12 cellular contexts compared by ENCODE assay signal in the genomic region with DNA sequence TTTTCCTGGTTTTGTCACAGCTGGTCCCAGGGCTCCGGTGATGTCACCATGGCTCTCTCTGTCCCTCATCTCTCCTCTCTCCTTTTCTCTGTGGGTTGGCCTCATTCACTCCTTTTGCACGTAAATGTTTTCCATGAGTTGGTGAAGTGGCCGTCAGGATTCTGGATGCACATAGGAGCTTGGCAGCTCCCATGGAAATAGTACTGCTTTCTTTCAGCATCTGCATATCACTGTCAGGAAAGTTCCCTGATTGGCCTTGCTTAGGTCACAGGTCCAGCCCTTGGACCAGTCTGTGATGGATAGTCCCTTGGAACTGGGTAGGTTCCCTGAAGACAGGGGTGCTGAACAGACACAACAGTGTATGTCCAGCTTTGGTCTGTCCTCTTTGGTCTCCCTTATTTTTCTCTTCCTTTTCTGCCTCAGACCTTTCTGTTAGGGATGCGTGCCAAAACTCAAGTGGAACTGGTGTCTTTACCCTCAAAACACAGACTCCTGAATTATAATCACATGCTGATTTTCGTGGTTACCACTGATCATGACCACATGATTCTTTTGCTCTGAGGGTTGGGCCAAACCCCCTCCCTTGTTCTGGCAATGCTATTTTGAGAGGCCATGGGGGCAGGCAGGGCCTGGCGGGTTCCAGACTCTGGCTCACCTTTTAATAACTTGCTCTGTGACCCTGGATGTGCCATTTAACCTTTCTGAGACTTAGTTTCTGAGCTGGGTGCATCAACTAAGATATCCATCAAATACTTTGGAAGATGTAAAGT.
DNase-seq lines count a peak whose midpoint lies in the region; ATAC-seq and TF ChIP-seq lines count a peak whose summit lies in the region.
"Had no signal": no experiment of that assay in that cellular context is flagged by ENCODE, and none has a peak within 500 bp of the region (broad histone marks: within the 10 kb centered on the region; RNA-seq: fewer than 3 reads in every experiment).

No MANE protein-coding gene starts in this region.

- H3K36me3 Mint-ChIP-seq in activated T-cell treated with anti-CD3 and anti-CD28 coated beads, Interleukin-2, amount 50 U/mL, for 24 hours (ENCODE audit: low read depth) = peaks cover 18% of the 10 kb centered on the region
- peaks cover 24% of the 10 kb centered on the region for H3K36me3 Mint-ChIP-seq in activated T-cell treated with anti-CD3 and anti-CD28 coated beads, Interleukin-2, amount 50 U/mL, for 4 hours (ENCODE audit: insufficient read depth)

- peaks cover 68% of the 10 kb centered on the region for H3K4me1 Mint-ChIP-seq in activated T-cell treated with anti-CD3 and anti-CD28 coated beads, Interleukin-2, amount 50 U/mL, for 24 hours (ENCODE audit: low read depth)
- H3K4me1 Mint-ChIP-seq in activated T-cell treated with anti-CD3 and anti-CD28 coated beads, Interleukin-2, amount 50 U/mL, for 4 hours (ENCODE audit: low read depth) = peaks cover 60% of the 10 kb centered on the region

- H3K36me3 ChIP-seq in thoracic aorta (no peaks in the 10 kb centered on the region), vagina (no peaks in the 10 kb centered on the region)
- H3K36me3 ChIP-seq: Peyer's patch had no signal

- no peak overlapping the region for H3K27ac Mint-ChIP-seq in activated T-cell treated with anti-CD3 and anti-CD28 coated beads, Interleukin-2, amount 50 U/mL, for 24 hours

- H3K9me3 ChIP-seq in thoracic aorta (no peaks in the 10 kb centered on the region), vagina (no peaks in the 10 kb centered on the region)
- H3K9me3 ChIP-seq: Peyer's patch had no signal

- H3K27me3 ChIP-seq in thoracic aorta (replicated peaks; ENCODE audit: insufficient read depth) = no peaks in the 10 kb centered on the region
- no peaks in the 10 kb centered on the region for H3K27me3 ChIP-seq in vagina
- H3K27me3 ChIP-seq: Peyer's patch had no signal

- H3K27me3 Mint-ChIP-seq in activated T-cell treated with anti-CD3 and anti-CD28 coated beads, Interleukin-2, amount 50 U/mL, for 24 hours = no peaks in the 10 kb centered on the region
- no peaks in the 10 kb centered on the region for H3K27me3 Mint-ChIP-seq in activated T-cell treated with anti-CD3 and anti-CD28 coated beads, Interleukin-2, amount 50 U/mL, for 4 hours (ENCODE audit: low read depth)
- H3K27me3 Mint-ChIP-seq: activated naive CD4-positive, alpha-beta T cell treated with anti-CD3 and anti-CD28 coated beads, Interleukin-2, amount 50 U/mL, for 24 hours had no signal

- intact Hi-C loops in vagina (cut with DNase I) = no loop called here

- no peak overlapping the region for H3K4me3 Mint-ChIP-seq in activated T-cell treated with anti-CD3 and anti-CD28 coated beads, Interleukin-2, amount 50 U/mL, for 24 hours
- no peak overlapping the region for H3K4me3 Mint-ChIP-seq in activated T-cell treated with anti-CD3 and anti-CD28 coated beads, Interleukin-2, amount 50 U/mL, for 4 hours
- H3K4me3 Mint-ChIP-seq: activated naive CD4-positive, alpha-beta T cell treated with anti-CD3 and anti-CD28 coated beads, Interleukin-2, amount 50 U/mL, for 24 hours had no signal

- DNase-seq in activated T-cell treated with anti-CD3 and anti-CD28 coated beads, Interleukin-2, amount 50 U/mL, for 24 hours = peak; percentile 20
- DNase-seq in activated T-cell treated with anti-CD3 and anti-CD28 coated beads, Interleukin-2, amount 50 U/mL, for 4 hours = no peak
- DNase-seq in glomerular visceral epithelial cell (ENCODE audit: extremely low spot score) = peak; percentile 13
- DNase-seq in thoracic aorta (ENCODE audit: low spot score) = no peak
- no peak for DNase-seq in vagina (ENCODE audit: extremely low spot score in 2 of 2)
- DNase-seq in activated effector memory CD4-positive, alpha-beta T cell treated with Interleukin-2 at 50 U/mL for 16 hours = no peak
- no peak for DNase-seq in NCI-H748 treated with DMSO at 0.1 percent for 48 hours (lab: John Stamatoyannopoulos, UW)
- DNase-seq: NCI-H187 treated with DMSO at 0.1 percent for 48 hours had no signal

- ATAC-seq in activated T-cell treated with anti-CD3 and anti-CD28 coated beads, Interleukin-2, amount 50 U/mL, for 4 hours = no peak
- no peak for ATAC-seq in thoracic aorta (ENCODE audit: insufficient number of reproducible peaks, low FRiP score, low read depth)

- H3K27ac ChIP-seq in thoracic aorta (peak overlapping the region; percentile 5 to 74), vagina (no peak overlapping the region)

- peaks cover 7 to 35% of the 10 kb centered on the region in 2 donors for H3K4me1 ChIP-seq in thoracic aorta (ENCODE audit: control insufficient read depth in 1 of 2, low read depth in 2 of 2)
- H3K4me1 ChIP-seq in vagina = peaks cover 17% of the 10 kb centered on the region

- TF ChIP-seq POLR2A in Raji (IDR thresholded peaks at IDR 0.05; ENCODE audit: insufficient read depth, low read depth, low read length) (peak; percentile 35; the same call in 1 of the 2 replicates), vagina (IDR thresholded peaks at IDR 0.05) (no peak)

- H3K4me3 ChIP-seq in thoracic aorta (no peak overlapping the region), vagina (no peak overlapping the region)
- H3K4me3 ChIP-seq: Peyer's patch, smooth muscle cell had no signal

- no peaks in the 10 kb centered on the region for H3K9me3 Mint-ChIP-seq in activated T-cell treated with anti-CD3 and anti-CD28 coated beads, Interleukin-2, amount 50 U/mL, for 24 hours
- H3K9me3 Mint-ChIP-seq in activated T-cell treated with anti-CD3 and anti-CD28 coated beads, Interleukin-2, amount 50 U/mL, for 4 hours = no peaks in the 10 kb centered on the region
- H3K9me3 Mint-ChIP-seq: activated naive CD4-positive, alpha-beta T cell treated with anti-CD3 and anti-CD28 coated beads, Interleukin-2, amount 50 U/mL, for 24 hours had no signal

- no peak for TF ChIP-seq CTCF in thoracic aorta (IDR thresholded peaks at IDR 0.05)
- TF ChIP-seq CTCF in vagina (IDR thresholded peaks at IDR 0.05) = no peak

Comparison
In these comparisons a context has a peak if more than half of its experiments do, and no peak if none do; other contexts are left out.
1. DNase-seq: peak in activated T-cell treated with anti-CD3 and anti-CD28 coated beads, Interleukin-2, amount 50 U/mL, for 24 hours (single experiment) and glomerular visceral epithelial cell (single experiment); none in activated T-cell treated with anti-CD3 and anti-CD28 coated beads, Interleukin-2, amount 50 U/mL, for 4 hours (single experiment), thoracic aorta (single experiment), vagina (0 of 2), activated effector memory CD4-positive, alpha-beta T cell treated with Interleukin-2 at 50 U/mL for 16 hours (single experiment) and NCI-H748 treated with DMSO at 0.1 percent for 48 hours (single experiment).